8 cellular contexts compared by ENCODE assay signal in the genomic region with DNA sequence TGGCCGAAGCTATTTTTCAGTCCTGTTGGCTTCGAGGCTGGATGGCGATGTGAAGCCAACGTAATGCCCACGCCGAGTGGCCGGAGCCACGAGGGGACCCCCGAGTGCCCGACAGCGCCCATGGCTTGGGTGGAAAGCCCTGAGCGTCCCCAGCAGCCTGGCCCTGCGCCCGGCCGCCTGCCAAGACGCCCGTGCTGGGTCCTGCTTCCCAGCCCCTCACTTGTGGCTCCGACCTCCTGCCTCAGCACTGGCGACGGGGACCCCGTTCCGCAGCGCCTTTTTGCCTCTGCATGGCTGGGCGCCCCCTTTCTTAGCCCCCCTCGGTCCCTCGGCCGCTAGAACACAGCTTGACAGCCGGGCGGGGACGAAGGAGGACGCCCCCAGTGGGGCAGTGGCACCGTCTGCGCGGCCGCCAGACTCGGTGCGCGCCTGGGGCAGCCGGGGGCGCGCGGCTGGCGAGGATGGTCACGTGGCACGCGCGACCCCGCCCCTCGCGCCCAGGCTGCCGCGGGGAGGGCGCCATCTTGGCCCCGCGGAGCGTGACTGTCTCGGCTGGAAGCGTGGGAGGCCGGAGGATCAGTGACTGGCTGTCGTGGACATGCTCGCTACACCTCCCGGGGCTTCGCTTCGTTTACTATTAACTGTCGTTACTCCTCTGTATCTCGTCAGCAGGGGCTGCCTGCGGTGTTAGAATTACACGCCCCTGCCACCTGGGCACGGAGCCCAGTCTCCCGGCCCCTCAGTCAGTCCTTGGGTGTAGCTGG. TPM values are rescaled to one million over a fixed set of nuclear protein-coding genes. Genes with fewer than 3 reads are reported as not detected.
DNase-seq lines count a peak whose midpoint lies in the region; ATAC-seq and TF ChIP-seq lines count a peak whose summit lies in the region.

No MANE protein-coding gene starts in this region.

- no peaks in the 10 kb centered on the region for H3K79me2 ChIP-seq in neural cell (replicated peaks; ENCODE audit: insufficient read depth, low read length)

- peaks cover 33% of the 10 kb centered on the region for H3K27me3 Mint-ChIP-seq in stimulated activated naive CD8-positive, alpha-beta T cell treated with anti-CD3 and anti-CD28 coated beads, Interleukin-15, amount 100 ng/mL, for 72 hours

- H3K27ac ChIP-seq in HL-60 (replicated peaks) (peak overlapping the region; percentile 31), Panc1 (ENCODE audit: low read length) (peak overlapping the region; percentile 93), neural cell (ENCODE audit: low read length) (no peak overlapping the region)

- H3K9me3 Mint-ChIP-seq in stimulated activated naive CD8-positive, alpha-beta T cell treated with anti-CD3 and anti-CD28 coated beads, Interleukin-15, amount 100 ng/mL, for 72 hours = peaks cover 0 to 6% of the 10 kb centered on the region in 2 donors

- H3K4me2 ChIP-seq in neural cell (ENCODE audit: low read length) = no peak overlapping the region

- in situ Hi-C loops in Panc1 (cut with HindIII; ENCODE audit: low pct_unique_long_range_greater_than_20kb, low sequenced_read_pairs) = no loop called here

- no peaks in the 10 kb centered on the region for H3K9me2 ChIP-seq in neural cell (ENCODE audit: insufficient read depth, low read length)

- H3K9ac ChIP-seq in neural cell (ENCODE audit: low read length) = peak overlapping the region; percentile 53

- ATAC-seq in GM19468 (IDR thresholded peaks at IDR 0.05; ENCODE audit: extremely low read depth, unreplicated experiment) (peak; percentile 66), Panc1 (peak; percentile 89)
- ATAC-seq in stimulated activated naive CD8-positive, alpha-beta T cell treated with anti-CD3 and anti-CD28 coated beads, Interleukin-15, amount 100 ng/mL, for 72 hours = peak; percentile 94

- peaks cover 37% of the 10 kb centered on the region for H3K4me1 Mint-ChIP-seq in stimulated activated naive CD8-positive, alpha-beta T cell treated with anti-CD3 and anti-CD28 coated beads, Interleukin-15, amount 100 ng/mL, for 72 hours

- intact Hi-C loops in Panc1 (cut with micrococcal nuclease; ENCODE audit: unreplicated experiment) = no loop called here

- H3K9me3 ChIP-seq in Panc1 (ENCODE audit: control insufficient read depth, insufficient read depth, low read depth, low read length) = no peaks in the 10 kb centered on the region
- no peaks in the 10 kb centered on the region for H3K9me3 ChIP-seq in neural cell (ENCODE audit: low read length)

- CTCF ChIA-PET in Panc1 (lab: Charles Lee) = no interaction called here

- no peak for TF ChIP-seq EP300 in neural cell (conservative IDR thresholded peaks at IDR 0.05; ENCODE audit: poor library complexity, severe bottlenecking)

- peak overlapping the region; percentile 94 to 98 for H3K27ac Mint-ChIP-seq in stimulated activated naive CD8-positive, alpha-beta T cell treated with anti-CD3 and anti-CD28 coated beads, Interleukin-15, amount 100 ng/mL, for 72 hours

- no peaks in the 10 kb centered on the region for H4K20me1 ChIP-seq in neural cell (ENCODE audit: insufficient read depth)

- no peak overlapping the region for H2AFZ ChIP-seq in neural cell (ENCODE audit: low read depth, low read length)

- H3K27me3 ChIP-seq in HL-60 (ENCODE audit: insufficient read depth, poor library complexity, severe bottlenecking) = peaks cover 17% of the 10 kb centered on the region
- H3K27me3 ChIP-seq in Panc1 (ENCODE audit: control insufficient read depth, insufficient read depth, low read length) = peaks cover 7% of the 10 kb centered on the region; the same call in 1 of the 2 replicates
- peaks cover 33% of the 10 kb centered on the region for H3K27me3 ChIP-seq in neural cell (ENCODE audit: insufficient read depth, low read depth, low read length)

- POLR2A ChIA-PET in Panc1 (lab: Charles Lee) = no interaction called here

- DNase-seq in COLO829 (ENCODE audit: low spot score) = peak; percentile 30
- peak; percentile 34 to 40 for DNase-seq in HL-60 (ENCODE audit: low read depth in 1 of 2, low spot score in 1 of 2)
- DNase-seq in Panc1 (ENCODE audit: low read depth, low spot score) = no peak
- DNase-seq in activated effector memory CD4-positive, alpha-beta T cell treated with Interleukin-2 at 50 U/mL for 16 hours = peak; percentile 68
- DNase-seq in fibroblast of the conjunctiva (ENCODE audit: low read depth) = peak; percentile 38
- DNase-seq in stimulated activated naive CD8-positive, alpha-beta T cell treated with anti-CD3 and anti-CD28 coated beads, Interleukin-15, amount 100 ng/mL, for 72 hours = peak; percentile 85 to 86

- H3F3A ChIP-seq in neural cell (ENCODE audit: insufficient read depth, low read length, poor library complexity, severe bottlenecking) = no peaks in the 10 kb centered on the region

- H3K4me1 ChIP-seq in Panc1 (ENCODE audit: control insufficient read depth, insufficient read depth, low read length) = peaks cover 6% of the 10 kb centered on the region; the same call in 1 of the 2 replicates

- H3K4me3 ChIP-seq in HL-60 (replicated peaks; ENCODE audit: insufficient read depth, low read length) = peak overlapping the region; percentile 70
- H3K4me3 ChIP-seq in Panc1 (ENCODE audit: low read depth in 2 of 2, low read length in 2 of 2) = peak overlapping the region; percentile 69 to 71
- peak overlapping the region; percentile 73 for H3K4me3 ChIP-seq in neural cell (ENCODE audit: low read length)

- no TSS peak for BruUV-seq in Panc1 (replicated peaks; lab: Mats Ljungman, UMichigan)

- TF ChIP-seq CTCF in HL-60 (IDR thresholded peaks at IDR 0.05; ENCODE audit: insufficient read depth, low read length) (no peak), Panc1 (IDR thresholded peaks at IDR 0.05) (peak; percentile 20), neural cell (IDR thresholded peaks at IDR 0.05; ENCODE audit: poor library complexity, severe bottlenecking) (no peak)

- peak overlapping the region; percentile 97 for H3K4me3 Mint-ChIP-seq in stimulated activated naive CD8-positive, alpha-beta T cell treated with anti-CD3 and anti-CD28 coated beads, Interleukin-15, amount 100 ng/mL, for 72 hours

- no peak for TF ChIP-seq RAD21 in neural cell (conservative IDR thresholded peaks at IDR 0.05)

- no peaks in the 10 kb centered on the region for H3K36me3 ChIP-seq in Panc1 (ENCODE audit: control insufficient read depth, insufficient read depth, low read length)
- H3K36me3 ChIP-seq in neural cell (ENCODE audit: insufficient read depth, low read length) = no peaks in the 10 kb centered on the region

TF ChIP-seq in neural cell, 6 proteins besides CTCF, POLR2A, EP300 and RAD21:
- TF ChIP-seq, protein P1, sequence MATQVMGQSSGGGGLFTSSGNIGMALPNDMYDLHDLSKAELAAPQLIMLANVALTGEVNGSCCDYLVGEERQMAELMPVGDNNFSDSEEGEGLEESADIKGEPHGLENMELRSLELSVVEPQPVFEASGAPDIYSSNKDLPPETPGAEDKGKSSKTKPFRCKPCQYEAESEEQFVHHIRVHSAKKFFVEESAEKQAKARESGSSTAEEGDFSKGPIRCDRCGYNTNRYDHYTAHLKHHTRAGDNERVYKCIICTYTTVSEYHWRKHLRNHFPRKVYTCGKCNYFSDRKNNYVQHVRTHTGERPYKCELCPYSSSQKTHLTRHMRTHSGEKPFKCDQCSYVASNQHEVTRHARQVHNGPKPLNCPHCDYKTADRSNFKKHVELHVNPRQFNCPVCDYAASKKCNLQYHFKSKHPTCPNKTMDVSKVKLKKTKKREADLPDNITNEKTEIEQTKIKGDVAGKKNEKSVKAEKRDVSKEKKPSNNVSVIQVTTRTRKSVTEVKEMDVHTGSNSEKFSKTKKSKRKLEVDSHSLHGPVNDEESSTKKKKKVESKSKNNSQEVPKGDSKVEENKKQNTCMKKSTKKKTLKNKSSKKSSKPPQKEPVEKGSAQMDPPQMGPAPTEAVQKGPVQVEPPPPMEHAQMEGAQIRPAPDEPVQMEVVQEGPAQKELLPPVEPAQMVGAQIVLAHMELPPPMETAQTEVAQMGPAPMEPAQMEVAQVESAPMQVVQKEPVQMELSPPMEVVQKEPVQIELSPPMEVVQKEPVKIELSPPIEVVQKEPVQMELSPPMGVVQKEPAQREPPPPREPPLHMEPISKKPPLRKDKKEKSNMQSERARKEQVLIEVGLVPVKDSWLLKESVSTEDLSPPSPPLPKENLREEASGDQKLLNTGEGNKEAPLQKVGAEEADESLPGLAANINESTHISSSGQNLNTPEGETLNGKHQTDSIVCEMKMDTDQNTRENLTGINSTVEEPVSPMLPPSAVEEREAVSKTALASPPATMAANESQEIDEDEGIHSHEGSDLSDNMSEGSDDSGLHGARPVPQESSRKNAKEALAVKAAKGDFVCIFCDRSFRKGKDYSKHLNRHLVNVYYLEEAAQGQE (IDR thresholded peaks at IDR 0.05; ENCODE audit: borderline replicate concordance) = no peak
- TF ChIP-seq EZH2 (IDR thresholded peaks at IDR 0.05; ENCODE audit: borderline replicate concordance, insufficient read depth, low read length, poor library complexity, severe bottlenecking) = no peak
- TF ChIP-seq SMC3 (conservative IDR thresholded peaks at IDR 0.05; ENCODE audit: poor library complexity) = peak; percentile 17
- TF ChIP-seq POLR2AphosphoS5 (IDR thresholded peaks at IDR 0.05) = peak; percentile 36

RNA-seq across cellular contexts. Expression of a gene that starts 0.6 kb away (rescaled TPM):
- total RNA-seq in Panc1 (2021; ENCODE audit: unreplicated experiment) = 12.7 TPM
- 9.6 TPM for polyA plus RNA-seq in Panc1 (2012; ENCODE audit: insufficient read length)
- 8.3 and 9.8 TPM in 2 replicates for polyA plus RNA-seq in neural cell
- polyA minus RNA-seq in neural cell = 16.4 and 17.3 TPM in 2 replicates

RNA-seq across cellular contexts. Expression of a gene that starts 13.2 kb away (rescaled TPM):
- 33.5 TPM for total RNA-seq in Panc1 (2021; ENCODE audit: unreplicated experiment)
- 24.2 TPM for polyA plus RNA-seq in Panc1 (2012; ENCODE audit: insufficient read length)
- polyA plus RNA-seq in neural cell = 9.9 and 28.0 TPM in 2 replicates
- 20.5 and 23.0 TPM in 2 replicates for polyA minus RNA-seq in neural cell
